In the genomic region with DNA sequence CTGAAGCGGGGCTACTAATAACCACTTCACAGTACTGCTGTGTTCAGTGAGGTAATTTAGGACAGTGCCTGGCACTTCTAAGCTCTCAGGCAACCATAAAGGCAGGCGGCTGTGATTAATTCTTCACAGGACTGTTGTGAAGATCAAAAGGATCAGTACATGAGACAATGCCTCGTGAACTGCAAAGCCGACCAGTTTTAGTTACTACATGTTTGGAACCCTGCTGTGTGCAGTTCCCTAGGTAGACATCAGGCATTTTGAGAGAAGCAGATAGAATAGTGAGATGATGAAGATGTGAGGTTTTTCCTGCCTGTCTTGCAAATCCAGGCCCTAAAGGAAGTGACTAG, we compare ENCODE assay signal across 24 cellular contexts. TPM values are rescaled to one million over a fixed set of nuclear protein-coding genes. Genes with fewer than 3 reads are reported as not detected.
DNase-seq lines count a peak whose midpoint lies in the region; ATAC-seq, FAIRE-seq and TF ChIP-seq lines count a peak whose summit lies in the region.
"Had no signal": no experiment of that assay in that cellular context is flagged by ENCODE, and none has a peak within 500 bp of the region (broad histone marks: within the 10 kb centered on the region; RNA-seq: fewer than 3 reads in every experiment).

No MANE protein-coding gene starts in this region.

- no peaks in the 10 kb centered on the region for H3K27me3 ChIP-seq in liver (ENCODE audit: control insufficient read depth in 4 of 4, insufficient read depth in 4 of 4, low read length in 3 of 4)
- H3K27me3 ChIP-seq in HepG2 (ENCODE audit: control insufficient read depth in 1 of 2, insufficient read depth in 2 of 2, low read length in 2 of 2) = 0 out of 5 replicates have a peak, but pooled peaks cover 0 to 7% of the 10 kb centered on the region in 2 experiments
- no peaks in the 10 kb centered on the region for H3K27me3 ChIP-seq in right lobe of liver
- no peaks in the 10 kb centered on the region for H3K27me3 ChIP-seq in tibial artery
- H3K27me3 ChIP-seq: hepatocyte, right atrium auricular region had no signal

- no peaks in the 10 kb centered on the region for H3K9me3 Mint-ChIP-seq in natural killer cell treated with Interleukin-12 subunit alpha and Interleukin-12 subunit beta and Interleukin-15 and Interleukin-18, amount 100 ng/mL, for 72 hours
- H3K9me3 Mint-ChIP-seq: activated naive CD4-positive, alpha-beta T cell treated with anti-CD3 and anti-CD28 coated beads, Interleukin-2, amount 50 U/mL, for 24 hours; stimulated activated effector memory CD8-positive, alpha-beta T cell treated with anti-CD3 and anti-CD28 coated beads, Interleukin-12 subunit alpha, Interleukin-12 subunit beta, amount 100 ng/mL, for 72 hours; T-helper 2 cell treated with Interferon-gamma antibody and Interleukin-4, amounts not matched to agents 5 μg/mL and 100 μg/mL, for 36 hours had no signal

- no peak overlapping the region for H2AFZ ChIP-seq in HepG2 (ENCODE audit: low read length)
- H2AFZ ChIP-seq: hepatocyte had no signal

- DNase-seq in HepG2 (ENCODE audit: low spot score) = no peak
- DNase-seq in SW480 (ENCODE audit: low spot score) = peak; percentile 72
- DNase-seq in right lobe of liver = no peak
- DNase-seq in tibial artery = no peak
- no peak for DNase-seq in NCI-H526 treated with DMSO at 0.1 percent for 48 hours (lab: John Stamatoyannopoulos, UW)
- DNase-seq in natural killer cell treated with Interleukin-12 subunit alpha and Interleukin-12 subunit beta and Interleukin-15 and Interleukin-18, amount 100 ng/mL, for 72 hours (ENCODE audit: low spot score) = no peak
- DNase-seq: activated CD8-positive, alpha-beta memory T cell treated with anti-CD3 and anti-CD28 coated beads for 24 hours; activated T-cell treated with anti-CD3 and anti-CD28 coated beads, Interleukin-2, amount 50 U/mL, for 48 hours; cortex of kidney; DMS153; NCI-H1930; NCI-H526; PC-3 had no signal

- in situ Hi-C loops in HepG2 (cut with HindIII; ENCODE audit: extremely low pct_ligation_motif_present, low pct_unique_long_range_greater_than_20kb) = no loop called here

- TF ChIP-seq CTCF in liver (IDR thresholded peaks at IDR 0.05; ENCODE audit: low read depth, low read length, missing input control) = no peak
- TF ChIP-seq CTCF in HepG2 (CRISPR knock-in tag; IDR thresholded peaks at IDR 0.05) = no peak
- TF ChIP-seq CTCF in right lobe of liver (IDR thresholded peaks at IDR 0.05) = no peak
- no peak for TF ChIP-seq CTCF in tibial artery (IDR thresholded peaks at IDR 0.05)

- no peaks in the 10 kb centered on the region for H3K9me3 ChIP-seq in liver (ENCODE audit: control insufficient read depth in 4 of 4, low read length in 3 of 4)
- no peaks in the 10 kb centered on the region for H3K9me3 ChIP-seq in HepG2 (ENCODE audit: low read length)
- H3K9me3 ChIP-seq in right lobe of liver = no peaks in the 10 kb centered on the region
- H3K9me3 ChIP-seq in tibial artery = no peaks in the 10 kb centered on the region
- H3K9me3 ChIP-seq: HAP-1, right atrium auricular region, thoracic aorta had no signal

- ATAC-seq in HepG2 (no peak; the same call in 2 of the 3 replicates), right lobe of liver (peak in 2 of 4 donors; percentile 5 to 9), HG02642 (IDR thresholded peaks at IDR 0.05; ENCODE audit: poor library complexity, unreplicated experiment) (no peak)
- ATAC-seq in natural killer cell treated with Interleukin-12 subunit alpha and Interleukin-12 subunit beta and Interleukin-15 and Interleukin-18, amount 100 ng/mL, for 72 hours = no peak
- ATAC-seq: PC-3; stimulated activated effector memory CD8-positive, alpha-beta T cell treated with anti-CD3 and anti-CD28 coated beads, Interleukin-12 subunit alpha, Interleukin-12 subunit beta, amount 100 ng/mL, for 72 hours had no signal

- no peaks in the 10 kb centered on the region for H3K79me2 ChIP-seq in HepG2 (ENCODE audit: insufficient read depth, low read length)
- H3K79me2 ChIP-seq: hepatocyte had no signal

- no peak for TF ChIP-seq POLR2A in HepG2 (IDR thresholded peaks at IDR 0.05; ENCODE audit: insufficient read depth in 1 of 2, low read depth in 2 of 2, low read length in 2 of 2)
- TF ChIP-seq POLR2A in right lobe of liver (IDR thresholded peaks at IDR 0.05) = no peak

- H3K27ac Mint-ChIP-seq in natural killer cell treated with Interleukin-12 subunit alpha and Interleukin-12 subunit beta and Interleukin-15 and Interleukin-18, amount 100 ng/mL, for 72 hours = no peak overlapping the region
- H3K27ac Mint-ChIP-seq: activated naive CD4-positive, alpha-beta T cell treated with anti-CD3 and anti-CD28 coated beads, Interleukin-2, amount 50 U/mL, for 24 hours; stimulated activated effector memory CD8-positive, alpha-beta T cell treated with anti-CD3 and anti-CD28 coated beads, Interleukin-12 subunit alpha, Interleukin-12 subunit beta, amount 100 ng/mL, for 72 hours; T-helper 2 cell treated with Interferon-gamma antibody and Interleukin-4, amounts not matched to agents 5 μg/mL and 100 μg/mL, for 36 hours had no signal

- H3K4me3 ChIP-seq in liver (ENCODE audit: low read depth in 1 of 3, low read length in 3 of 3) (no peak overlapping the region), HepG2 (replicated peaks in 1 of 3; ENCODE audit: insufficient read depth in 1 of 3, low read depth in 2 of 3, low read length in 3 of 3) (no peak overlapping the region), right lobe of liver (no peak overlapping the region), tibial artery (no peak overlapping the region)
- H3K4me3 ChIP-seq: HAP-1, hepatocyte, right atrium auricular region, SK-N-MC, thoracic aorta had no signal

- TF ChIP-seq EP300 in HepG2 (IDR thresholded peaks at IDR 0.05; ENCODE audit: low read depth in 2 of 2, low read length in 2 of 2) (no peak), HepG2 (CRISPR knock-in tag; IDR thresholded peaks at IDR 0.05; ENCODE audit: borderline replicate concordance) (no peak)

- no peak overlapping the region for H3K4me2 ChIP-seq in HepG2 (ENCODE audit: low read depth, low read length)
- H3K4me2 ChIP-seq: hepatocyte had no signal

- 62% methylated on average over 4 of the region's 4 CpGs for WGBS in liver
- WGBS in HepG2 (ENCODE audit: low lambda C conversion rate) = 43% methylated on average over 4 of the region's 4 CpGs
- WGBS in right lobe of liver (ENCODE audit: insufficient coverage, low coverage, low lambda C conversion rate, missing lambda C conversion rate) = 54% methylated on average over 3 of the region's 4 CpGs

- H3K36me3 Mint-ChIP-seq in natural killer cell treated with Interleukin-12 subunit alpha and Interleukin-12 subunit beta and Interleukin-15 and Interleukin-18, amount 100 ng/mL, for 72 hours = no peaks in the 10 kb centered on the region
- H3K36me3 Mint-ChIP-seq: activated naive CD4-positive, alpha-beta T cell treated with anti-CD3 and anti-CD28 coated beads, Interleukin-2, amount 50 U/mL, for 24 hours; stimulated activated effector memory CD8-positive, alpha-beta T cell treated with anti-CD3 and anti-CD28 coated beads, Interleukin-12 subunit alpha, Interleukin-12 subunit beta, amount 100 ng/mL, for 72 hours had no signal

- CTCF ChIA-PET in HepG2 (lab: Yijun Ruan, JAX; ENCODE audit: low intra/inter-chr PET ratio, low total read pairs) = no interaction called here

- no peaks in the 10 kb centered on the region for H3K4me1 Mint-ChIP-seq in natural killer cell treated with Interleukin-12 subunit alpha and Interleukin-12 subunit beta and Interleukin-15 and Interleukin-18, amount 100 ng/mL, for 72 hours (ENCODE audit: low read depth in 2 of 2)
- H3K4me1 Mint-ChIP-seq: activated naive CD4-positive, alpha-beta T cell treated with anti-CD3 and anti-CD28 coated beads, Interleukin-2, amount 50 U/mL, for 24 hours; stimulated activated effector memory CD8-positive, alpha-beta T cell treated with anti-CD3 and anti-CD28 coated beads, Interleukin-12 subunit alpha, Interleukin-12 subunit beta, amount 100 ng/mL, for 72 hours had no signal

- H3K36me3 ChIP-seq in liver (ENCODE audit: control insufficient read depth in 4 of 4, insufficient read depth in 3 of 4, low read depth in 1 of 4, low read length in 3 of 4) (no peaks in the 10 kb centered on the region), HepG2 (replicated peaks in 1 of 2; ENCODE audit: control insufficient read depth in 1 of 2, insufficient read depth in 2 of 2, low read length in 2 of 2) (no peaks in the 10 kb centered on the region), right lobe of liver (no peaks in the 10 kb centered on the region), tibial artery (no peaks in the 10 kb centered on the region)
- H3K36me3 ChIP-seq: HAP-1, right atrium auricular region, thoracic aorta had no signal

- peak overlapping the region in 1 of 2 donors; percentile 64 for H3K27ac ChIP-seq in liver (ENCODE audit: low read depth in 1 of 2, low read length in 2 of 2)
- no peak overlapping the region for H3K27ac ChIP-seq in HepG2 (ENCODE audit: extremely low read length, insufficient read depth, low read length)
- H3K27ac ChIP-seq in right lobe of liver = peak overlapping the region in 2 of 3 donors; percentile 53 to 68
- peak overlapping the region; percentile 30 to 74 for H3K27ac ChIP-seq in tibial artery
- H3K27ac ChIP-seq: hepatocyte, right atrium auricular region, SK-N-MC had no signal

- H3K4me3 Mint-ChIP-seq in natural killer cell treated with Interleukin-12 subunit alpha and Interleukin-12 subunit beta and Interleukin-15 and Interleukin-18, amount 100 ng/mL, for 72 hours = no peak overlapping the region
- H3K4me3 Mint-ChIP-seq: activated naive CD4-positive, alpha-beta T cell treated with anti-CD3 and anti-CD28 coated beads, Interleukin-2, amount 50 U/mL, for 24 hours; stimulated activated effector memory CD8-positive, alpha-beta T cell treated with anti-CD3 and anti-CD28 coated beads, Interleukin-12 subunit alpha, Interleukin-12 subunit beta, amount 100 ng/mL, for 72 hours; T-helper 2 cell treated with Interferon-gamma antibody and Interleukin-4, amounts not matched to agents 5 μg/mL and 100 μg/mL, for 36 hours had no signal

- H3K4me1 ChIP-seq in liver (ENCODE audit: control insufficient read depth in 4 of 4, insufficient read depth in 4 of 4, low read length in 3 of 4) = peaks cover 0 to 26% (median 10%) of the 10 kb centered on the region in 4 donors
- H3K4me1 ChIP-seq in HepG2 (ENCODE audit: insufficient read depth, low read length) = peaks cover 20% of the 10 kb centered on the region
- peaks cover 0 to 20% (median 0%) of the 10 kb centered on the region in 4 donors for H3K4me1 ChIP-seq in right lobe of liver
- H3K4me1 ChIP-seq in tibial artery = peaks cover 0 to 98% (median 44%) of the 10 kb centered on the region in 4 donors
- H3K4me1 ChIP-seq: HAP-1, right atrium auricular region had no signal

- FAIRE-seq in HepG2 (lab: Jason Lieb, UNC) = no peak
- FAIRE-seq: endothelial cell of umbilical vein had no signal

- POLR2A ChIA-PET in HepG2 (lab: Yijun Ruan, JAX) = no interaction called here

- no TSS peak for BruUV-seq in HepG2 (replicated peaks; lab: Mats Ljungman, UMichigan)

- H3K9ac ChIP-seq in liver (ENCODE audit: low read depth in 1 of 2, low read length in 2 of 2) (no peak overlapping the region), HepG2 (ENCODE audit: insufficient read depth, low read depth, low read length) (no peak overlapping the region)

- H4K20me1 ChIP-seq in HepG2 (ENCODE audit: insufficient read depth, low read length) = no peaks in the 10 kb centered on the region

- no peaks in the 10 kb centered on the region for H3K27me3 Mint-ChIP-seq in natural killer cell treated with Interleukin-12 subunit alpha and Interleukin-12 subunit beta and Interleukin-15 and Interleukin-18, amount 100 ng/mL, for 72 hours
- H3K27me3 Mint-ChIP-seq: activated naive CD4-positive, alpha-beta T cell treated with anti-CD3 and anti-CD28 coated beads, Interleukin-2, amount 50 U/mL, for 24 hours had no signal

- intact Hi-C loops in HepG2 (cut with micrococcal nuclease; ENCODE audit: unreplicated experiment) (no loop called here), right lobe of liver (cut with DNase I) (no loop called here), tibial artery (cut with DNase I; ENCODE audit: low total_unique reads) (no loop called here)

- TF ChIP-seq RAD21 in liver (IDR thresholded peaks at IDR 0.05) (no peak), HepG2 (CRISPR knock-in tag; IDR thresholded peaks at IDR 0.05) (no peak)

RNA-seq across cellular contexts. Expression of a gene that starts 19.1 kb away (rescaled TPM):
- total RNA-seq in liver (10 to 100 TPM in 1 of 2 donors, 1 to 10 TPM in 1; 3.3 to 13.9 TPM), HepG2 (2016; rRNA removed; fragmentation: Illumina TruSeq; extraction: Trizol) (0.09 and 0.17 TPM in 2 replicates), right lobe of liver (10 to 100 TPM in 4 of 6 experiments, 1 to 10 TPM in 2; 7.3 to 30.3 (median 10.7) TPM)
- polyA plus RNA-seq in liver (10 to 100 TPM in 1 of 2 donors, 1 to 10 TPM in 1; 6.7 to 28.5 TPM), HepG2 (2011; rRNA removed) (0.24 TPM in 1 of 2 replicates, not detected in the other)
- total RNA-seq in HepG2 (2016; cell fraction: cytosol; rRNA removed; fragmentation: Illumina TruSeq; extraction: Trizol; ENCODE audit: low read depth) = not detected in 2 replicates
- 0.19 TPM in 1 of 2 replicates, not detected in the other for total RNA-seq in HepG2 (2016; cell fraction: insoluble cytoplasmic fraction; rRNA removed; fragmentation: Illumina TruSeq; extraction: Trizol)
- total RNA-seq in HepG2 (2016; cell fraction: membrane; rRNA removed; fragmentation: Illumina TruSeq; extraction: Trizol) = 0.14 and 0.19 TPM in 2 replicates
- total RNA-seq in HepG2 (2016; cell fraction: nucleus; rRNA removed; fragmentation: Illumina TruSeq; extraction: Trizol) = 0.25 TPM in 1 of 2 replicates, not detected in the other
- 0.19 and 0.21 TPM in 2 replicates for polyA plus RNA-seq in HepG2 (2011; cell fraction: cytosol; rRNA removed)
- polyA plus RNA-seq in HepG2 (2011; cell fraction: nucleus; rRNA removed) = 0.19 TPM in 1 of 2 replicates, not detected in the other
- polyA plus RNA-seq in HepG2 (2012) = 0.51 and 0.62 TPM in 2 replicates
- polyA plus RNA-seq in HepG2 (2016; cell fraction: cytosol; fragmentation: Illumina TruSeq; extraction: Trizol; ENCODE audit: low read depth) = not detected in 2 replicates
- 0.23 and 0.31 TPM in 2 replicates for polyA plus RNA-seq in HepG2 (2016; cell fraction: insoluble cytoplasmic fraction; fragmentation: Illumina TruSeq; extraction: Trizol; ENCODE audit: low read depth)
- 0.17 and 0.29 TPM in 2 replicates for polyA plus RNA-seq in HepG2 (2016; cell fraction: membrane; fragmentation: Illumina TruSeq; extraction: Trizol; ENCODE audit: low read depth)
- 0.20 TPM in 1 of 2 replicates, not detected in the other for polyA plus RNA-seq in HepG2 (2016; cell fraction: nucleus; fragmentation: Illumina TruSeq; extraction: Trizol; ENCODE audit: insufficient read depth, low read depth)
- 0.16 and 0.32 TPM in 2 replicates for polyA minus RNA-seq in HepG2 (2011; rRNA and poly(A)+ RNA removed; ENCODE audit: low replicate concordance)
- not detected in 2 replicates for polyA minus RNA-seq in HepG2 (2011; cell fraction: cytosol; rRNA and poly(A)+ RNA removed)
- polyA minus RNA-seq in HepG2 (2011; cell fraction: nucleus; rRNA and poly(A)+ RNA removed) = not detected in 2 replicates
- under 1 TPM in 1 of 2 donors, not detected in 1; 0.24 TPM for total RNA-seq in natural killer cell treated with Interleukin-12 subunit alpha and Interleukin-12 subunit beta and Interleukin-15 and Interleukin-18, amount 100 ng/mL, for 72 hours
- total RNA-seq: endothelial cell of umbilical vein had no signal

RNA-seq across cellular contexts. Expression of a gene that starts 44.7 kb away (rescaled TPM):
- total RNA-seq in liver = 10 to 100 TPM; 35.3 to 50.5 TPM
- polyA plus RNA-seq in liver = 10 to 100 TPM; 10.6 to 18.2 TPM
- 73.5 and 83.4 TPM in 2 replicates for total RNA-seq in HepG2 (2016; rRNA removed; fragmentation: Illumina TruSeq; extraction: Trizol)
- total RNA-seq in HepG2 (2016; cell fraction: cytosol; rRNA removed; fragmentation: Illumina TruSeq; extraction: Trizol; ENCODE audit: low read depth) = 34.4 and 34.5 TPM in 2 replicates
- total RNA-seq in HepG2 (2016; cell fraction: insoluble cytoplasmic fraction; rRNA removed; fragmentation: Illumina TruSeq; extraction: Trizol) = 72.3 and 75.5 TPM in 2 replicates
- 24.9 and 27.3 TPM in 2 replicates for total RNA-seq in HepG2 (2016; cell fraction: membrane; rRNA removed; fragmentation: Illumina TruSeq; extraction: Trizol)
- 93.6 and 113 TPM in 2 replicates for total RNA-seq in HepG2 (2016; cell fraction: nucleus; rRNA removed; fragmentation: Illumina TruSeq; extraction: Trizol)
- polyA plus RNA-seq in HepG2 (2011; rRNA removed) = 44.9 and 46.1 TPM in 2 replicates
- polyA plus RNA-seq in HepG2 (2011; cell fraction: cytosol; rRNA removed) = 22.8 and 25.1 TPM in 2 replicates
- 37.1 and 43.8 TPM in 2 replicates for polyA plus RNA-seq in HepG2 (2011; cell fraction: nucleus; rRNA removed)
- 36.2 and 40.6 TPM in 2 replicates for polyA plus RNA-seq in HepG2 (2012)
- polyA plus RNA-seq in HepG2 (2016; cell fraction: cytosol; fragmentation: Illumina TruSeq; extraction: Trizol; ENCODE audit: low read depth) = 2.8 and 3.0 TPM in 2 replicates
- polyA plus RNA-seq in HepG2 (2016; cell fraction: insoluble cytoplasmic fraction; fragmentation: Illumina TruSeq; extraction: Trizol; ENCODE audit: low read depth) = 44.7 and 47.1 TPM in 2 replicates
- 6.3 and 7.6 TPM in 2 replicates for polyA plus RNA-seq in HepG2 (2016; cell fraction: membrane; fragmentation: Illumina TruSeq; extraction: Trizol; ENCODE audit: low read depth)
- 52.0 and 58.6 TPM in 2 replicates for polyA plus RNA-seq in HepG2 (2016; cell fraction: nucleus; fragmentation: Illumina TruSeq; extraction: Trizol; ENCODE audit: insufficient read depth, low read depth)
- 65.1 and 75.2 TPM in 2 replicates for polyA minus RNA-seq in HepG2 (2011; rRNA and poly(A)+ RNA removed; ENCODE audit: low replicate concordance)
- polyA minus RNA-seq in HepG2 (2011; cell fraction: cytosol; rRNA and poly(A)+ RNA removed) = 48.0 and 50.2 TPM in 2 replicates
- 177 and 187 TPM in 2 replicates for polyA minus RNA-seq in HepG2 (2011; cell fraction: nucleus; rRNA and poly(A)+ RNA removed)
- total RNA-seq in right lobe of liver = 10 to 100 TPM; 25.7 to 35.0 (median 32.6) TPM
- total RNA-seq in natural killer cell treated with Interleukin-12 subunit alpha and Interleukin-12 subunit beta and Interleukin-15 and Interleukin-18, amount 100 ng/mL, for 72 hours = 100 to 1,000 TPM in 1 of 2 donors, 10 to 100 TPM in 1; 91.5 to 101 TPM
